In the genomic region with DNA sequence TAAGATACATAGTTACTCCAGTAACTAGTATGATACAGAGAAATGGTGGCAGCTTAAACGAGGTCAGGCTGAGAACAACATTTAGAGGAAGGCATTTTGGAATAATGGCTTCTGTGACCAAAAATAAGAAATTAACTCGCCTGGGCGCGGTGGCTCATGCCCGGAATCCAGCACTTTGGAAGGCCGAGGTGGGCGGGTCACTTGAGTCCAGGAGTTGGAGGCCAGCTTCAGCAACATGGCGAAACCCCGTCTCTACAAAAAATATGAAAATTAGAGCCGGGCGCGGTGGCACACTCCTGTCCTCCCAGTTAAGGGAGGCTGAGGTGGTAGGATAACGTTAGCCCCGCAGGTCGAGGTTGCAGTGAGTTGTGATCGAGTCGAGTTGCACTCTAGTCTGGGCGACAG, we compare ENCODE assay signal across 8 cellular contexts. TPM values are rescaled to one million over a fixed set of nuclear protein-coding genes. Genes with fewer than 3 reads are reported as not detected.
DNase-seq lines count a peak whose midpoint lies in the region; ATAC-seq and TF ChIP-seq lines count a peak whose summit lies in the region.

No MANE protein-coding gene starts in this region.

- no peaks in the 10 kb centered on the region for H3K27me3 ChIP-seq in left lung
- no peaks in the 10 kb centered on the region for H3K27me3 ChIP-seq in thyroid gland

- intact Hi-C loops in activated T-helper 2 cell treated with anti-CD3 and anti-CD28 coated beads, Interferon-gamma antibody, Interleukin-2, Interleukin-4, amounts not matched to agents 10 μg/mL and 5 μg/mL and 100 μg/mL, durations not matched to agents 14 hours and 24 hours and 36 hours (cut with micrococcal nuclease), result no loop called here
- intact Hi-C loops in left lung (cut with DNase I), result no loop called here
- intact Hi-C loops in thyroid gland (cut with DNase I), result loop anchor here (10.0 kb wide), 1 partner anchor 64 kb away; no protein-coding TSS in a partner anchor

- peak overlapping the region; percentile 84 to 95 for H3K27ac ChIP-seq in left lung
- H3K27ac ChIP-seq in thyroid gland, result peak overlapping the region in 2 of 3 donors; percentile 94 to 97

- peak overlapping the region in 1 of 2 donors; percentile 98 for H3K4me3 ChIP-seq in left lung
- H3K4me3 ChIP-seq in thyroid gland (replicated peaks in 1 of 3), result peak overlapping the region in 1 of 3 donors; percentile 98

- H3K4me3 Mint-ChIP-seq in activated T-cell treated with anti-CD3 and anti-CD28 coated beads, Interleukin-2, amount 50 U/mL, for 72 hours, result peak overlapping the region; percentile 91 to 97
- peak overlapping the region; percentile 95 for H3K4me3 Mint-ChIP-seq in activated T-helper 2 cell treated with anti-CD3 and anti-CD28 coated beads, Interferon-gamma antibody, Interleukin-2, Interleukin-4, amounts not matched to agents 10 μg/mL and 5 μg/mL and 100 μg/mL, durations not matched to agents 14 hours and 24 hours and 36 hours (ENCODE audit: low read depth)

- H3K4me1 ChIP-seq in left lung, result peaks cover 18 to 82% of the 10 kb centered on the region in 2 donors
- peaks cover 39 to 45% of the 10 kb centered on the region in 2 donors for H3K4me1 ChIP-seq in thyroid gland

- no peak for DNase-seq in activated T-cell treated with anti-CD3 and anti-CD28 coated beads, Interleukin-2, amount 50 U/mL, for 72 hours
- no peak for DNase-seq in activated T-cell treated with anti-CD3 and anti-CD28 coated beads for 4 hours
- DNase-seq in activated T-helper 2 cell treated with anti-CD3 and anti-CD28 coated beads, Interferon-gamma antibody, Interleukin-2, Interleukin-4, amounts not matched to agents 10 μg/mL and 5 μg/mL and 100 μg/mL, durations not matched to agents 14 hours and 24 hours and 36 hours (ENCODE audit: low spot score), result no peak
- DNase-seq in left lung, result peak in 1 of 2 donors; percentile 63
- DNase-seq in thyroid gland, result no peak
- DNase-seq in activated effector memory CD4-positive, alpha-beta T cell treated with Interleukin-2 at 50 U/mL for 16 hours, result no peak

- no peak for TF ChIP-seq CTCF in left lung (IDR thresholded peaks at IDR 0.05)
- no peak for TF ChIP-seq CTCF in thyroid gland (IDR thresholded peaks at IDR 0.05)

- no peaks in the 10 kb centered on the region for H3K9me3 Mint-ChIP-seq in activated T-cell treated with anti-CD3 and anti-CD28 coated beads, Interleukin-2, amount 50 U/mL, for 72 hours
- no peaks in the 10 kb centered on the region for H3K9me3 Mint-ChIP-seq in activated T-helper 2 cell treated with anti-CD3 and anti-CD28 coated beads, Interferon-gamma antibody, Interleukin-2, Interleukin-4, amounts not matched to agents 10 μg/mL and 5 μg/mL and 100 μg/mL, durations not matched to agents 14 hours and 24 hours and 36 hours

- H3K27me3 Mint-ChIP-seq in activated T-cell treated with anti-CD3 and anti-CD28 coated beads, Interleukin-2, amount 50 U/mL, for 72 hours (ENCODE audit: low read depth), result no peaks in the 10 kb centered on the region
- peaks cover 9% of the 10 kb centered on the region for H3K27me3 Mint-ChIP-seq in activated T-helper 2 cell treated with anti-CD3 and anti-CD28 coated beads, Interferon-gamma antibody, Interleukin-2, Interleukin-4, amounts not matched to agents 10 μg/mL and 5 μg/mL and 100 μg/mL, durations not matched to agents 14 hours and 24 hours and 36 hours (ENCODE audit: low read depth)

- no peak for ATAC-seq in activated T-cell treated with anti-CD3 and anti-CD28 coated beads, Interleukin-2, amount 50 U/mL, for 72 hours (replicated peaks in 1 of 2)
- no peak for ATAC-seq in left lung
- ATAC-seq in GM18870 (IDR thresholded peaks at IDR 0.05; ENCODE audit: unreplicated experiment), result no peak
- no peak for ATAC-seq in GM18873 (IDR thresholded peaks at IDR 0.05; ENCODE audit: low FRiP score, unreplicated experiment)

- no peak for TF ChIP-seq POLR2A in thyroid gland (IDR thresholded peaks at IDR 0.05)

- H3K27ac Mint-ChIP-seq in activated T-cell treated with anti-CD3 and anti-CD28 coated beads, Interleukin-2, amount 50 U/mL, for 72 hours, result peak overlapping the region; percentile 89
- no peak overlapping the region for H3K27ac Mint-ChIP-seq in activated T-helper 2 cell treated with anti-CD3 and anti-CD28 coated beads, Interferon-gamma antibody, Interleukin-2, Interleukin-4, amounts not matched to agents 10 μg/mL and 5 μg/mL and 100 μg/mL, durations not matched to agents 14 hours and 24 hours and 36 hours

- H3K36me3 ChIP-seq in left lung, result no peaks in the 10 kb centered on the region
- H3K36me3 ChIP-seq in thyroid gland, result no peaks in the 10 kb centered on the region

- H3K36me3 Mint-ChIP-seq in activated T-cell treated with anti-CD3 and anti-CD28 coated beads, Interleukin-2, amount 50 U/mL, for 72 hours (ENCODE audit: insufficient read depth in 2 of 2), result peaks cover 0 to 2% of the 10 kb centered on the region in 2 donors
- peaks cover 26% of the 10 kb centered on the region for H3K36me3 Mint-ChIP-seq in activated T-helper 2 cell treated with anti-CD3 and anti-CD28 coated beads, Interferon-gamma antibody, Interleukin-2, Interleukin-4, amounts not matched to agents 10 μg/mL and 5 μg/mL and 100 μg/mL, durations not matched to agents 14 hours and 24 hours and 36 hours (ENCODE audit: low read depth)

- H3K9me3 ChIP-seq in left lung, result no peaks in the 10 kb centered on the region
- no peaks in the 10 kb centered on the region for H3K9me3 ChIP-seq in thyroid gland

- 93 to 94% methylated on average over 18 of the region's 18 CpGs for WGBS in thyroid gland, 2 donors

- peaks cover 56% of the 10 kb centered on the region for H3K4me1 Mint-ChIP-seq in activated T-cell treated with anti-CD3 and anti-CD28 coated beads, Interleukin-2, amount 50 U/mL, for 72 hours (ENCODE audit: low read depth)
- peaks cover 51% of the 10 kb centered on the region for H3K4me1 Mint-ChIP-seq in activated T-helper 2 cell treated with anti-CD3 and anti-CD28 coated beads, Interferon-gamma antibody, Interleukin-2, Interleukin-4, amounts not matched to agents 10 μg/mL and 5 μg/mL and 100 μg/mL, durations not matched to agents 14 hours and 24 hours and 36 hours (ENCODE audit: low read depth)

RNA-seq across cellular contexts. Expression of a gene that starts 1.8 kb away (rescaled TPM):
- total RNA-seq in activated T-cell treated with anti-CD3 and anti-CD28 coated beads, Interleukin-2, amount 50 U/mL, for 72 hours, result 10 to 100 TPM; 68.9 to 83.6 TPM
- 75.0 and 82.4 TPM in 2 replicates for total RNA-seq in activated T-helper 2 cell treated with anti-CD3 and anti-CD28 coated beads, Interferon-gamma antibody, Interleukin-2, Interleukin-4, amounts not matched to agents 10 μg/mL and 5 μg/mL and 100 μg/mL, durations not matched to agents 14 hours and 24 hours and 36 hours
- 100 to 1,000 TPM; 141 to 153 TPM for total RNA-seq in left lung
- total RNA-seq in thyroid gland, result 100 to 1,000 TPM in 2 of 4 donors, 10 to 100 TPM in 2; 82.1 to 104 (median 94.2) TPM
